ENCODE assay signal across 8 cellular contexts in genomic region chr4:157217708-157218107, GRCh38. TPM values are rescaled to one million over a fixed set of nuclear protein-coding genes. Genes with fewer than 3 reads are reported as not detected.
DNase-seq lines count a peak whose midpoint lies in the region; ATAC-seq and TF ChIP-seq lines count a peak whose summit lies in the region.

No MANE protein-coding gene starts in this region.

- H3K9ac ChIP-seq in KMS-11 = no peak overlapping the region

- no peak overlapping the region for H3K4me2 ChIP-seq in KMS-11

- H2AFZ ChIP-seq in KMS-11 (ENCODE audit: low read depth) = no peak overlapping the region

- no peak overlapping the region for H3K4me3 ChIP-seq in KMS-11 (IDR thresholded peaks at IDR 0.05; ENCODE audit: insufficient read depth, low read depth, low read length)
- no peak overlapping the region for H3K4me3 ChIP-seq in body of pancreas
- no peak overlapping the region for H3K4me3 ChIP-seq in left lung

- H3K27ac Mint-ChIP-seq in mesothelial cell of epicardium = no peak overlapping the region

- peaks cover 79% of the 10 kb centered on the region for H3K27me3 Mint-ChIP-seq in mesothelial cell of epicardium (ENCODE audit: low read depth)

- intact Hi-C loops in body of pancreas (cut with DNase I) (loop anchor here (5.0 kb wide), 1 partner anchor 755 kb away; no protein-coding TSS in a partner anchor), left lung (cut with DNase I) (loop anchor here in 1 of 2 donors (10.0 kb wide), 1 partner anchor 757 kb away; no protein-coding TSS in a partner anchor)

- peak; percentile 77 for TF ChIP-seq CTCF in KMS-11 (conservative IDR thresholded peaks at IDR 0.05; ENCODE audit: low read depth, low read length)
- peak in 6 of 7 experiments; percentile 36 to 57 (median 51) for TF ChIP-seq CTCF in body of pancreas (IDR thresholded peaks at IDR 0.05)
- peak; percentile 78 for TF ChIP-seq CTCF in mesothelial cell of epicardium (IDR thresholded peaks at IDR 0.05; ENCODE audit: unreplicated experiment)
- TF ChIP-seq CTCF in left lung (IDR thresholded peaks at IDR 0.05) = no peak

- H3K27ac ChIP-seq in KMS-11 (no peak overlapping the region), body of pancreas (no peak overlapping the region), left lung (no peak overlapping the region)

- H3K27me3 ChIP-seq in KMS-11 (ENCODE audit: insufficient read depth, low read depth) (no peaks in the 10 kb centered on the region), body of pancreas (peaks cover 0 to 12% of the 10 kb centered on the region in 2 donors), left lung (peaks cover 31 to 39% of the 10 kb centered on the region in 2 donors)

- H3K36me3 ChIP-seq in KMS-11 (ENCODE audit: insufficient read depth) (no peaks in the 10 kb centered on the region), body of pancreas (replicated peaks in 1 of 2; ENCODE audit: insufficient read depth in 1 of 2, low read depth in 2 of 2) (no peaks in the 10 kb centered on the region), left lung (no peaks in the 10 kb centered on the region)

- peaks cover 12% of the 10 kb centered on the region for H3K4me1 Mint-ChIP-seq in mesothelial cell of epicardium

- DNase-seq in DMS53 (lab: John Stamatoyannopoulos, UW) (peak; percentile 53), body of pancreas (no peak), mesothelial cell of epicardium (ENCODE audit: low spot score in 2 of 2, unreplicated experiment in 2 of 2) (no peak), left lung (no peak), KG1 (lab: John Stamatoyannopoulos, UW) (no peak)
- no peak for DNase-seq in stimulated activated CD4-positive, alpha-beta T cell treated with anti-CD3 and anti-CD28 coated beads, Interleukin-4, amount 100 ng/mL, for 24 hours
- DNase-seq in NK-92 treated with Interleukin-12 subunit alpha and Interleukin-12 subunit beta, amount 100 ng/mL, for 24 hours (lab: John Stamatoyannopoulos, UW) = no peak

- H3K4me1 ChIP-seq in KMS-11 (ENCODE audit: low read depth, poor library complexity, severe bottlenecking) = no peaks in the 10 kb centered on the region
- peaks cover 14% of the 10 kb centered on the region for H3K4me1 ChIP-seq in body of pancreas
- no peaks in the 10 kb centered on the region for H3K4me1 ChIP-seq in left lung

- H3K9me3 ChIP-seq in body of pancreas (no peaks in the 10 kb centered on the region), left lung (no peaks in the 10 kb centered on the region)

- ATAC-seq in body of pancreas (no peak), left lung (no peak)

- H4K20me1 ChIP-seq in KMS-11 (ENCODE audit: insufficient read depth) = no peaks in the 10 kb centered on the region

- TF ChIP-seq POLR2A in body of pancreas (IDR thresholded peaks at IDR 0.05) = no peak

- H3K36me3 Mint-ChIP-seq in mesothelial cell of epicardium = no peaks in the 10 kb centered on the region

- no peaks in the 10 kb centered on the region for H3K79me2 ChIP-seq in KMS-11 (ENCODE audit: insufficient read depth, low read depth)

- 9% methylated on average over 3 of the region's 3 CpGs for WGBS in body of pancreas, 2 donors

- no peak overlapping the region for H3K4me3 Mint-ChIP-seq in mesothelial cell of epicardium

- H3K9me3 Mint-ChIP-seq in mesothelial cell of epicardium = peaks cover 4% of the 10 kb centered on the region

RNA-seq across cellular contexts. Expression of gene GRIA2, which starts 2.8 kb away (rescaled TPM):
- total RNA-seq in body of pancreas (1 to 10 TPM; 1.0 to 1.6 TPM), mesothelial cell of epicardium (4.4 to 6.2 TPM (median 4.5 TPM) in 3 replicates), left lung (not detected)

Comparison
In these comparisons a context has a peak if more than half of its experiments do, and no peak if none do; other contexts are left out.
1. CTCF ChIP-seq: peak in KMS-11 (single experiment), body of pancreas (6 of 7) and mesothelial cell of epicardium (single experiment); none in left lung (0 of 2).